8 cellular contexts compared by ENCODE assay signal in genomic region chr6:157763894-157764345, GRCh38. TPM values are rescaled to one million over a fixed set of nuclear protein-coding genes. Genes with fewer than 3 reads are reported as not detected.
A peak's percentile ranks its signal among the peaks of the same experiment; 100 is the strongest.
DNase-seq lines count a peak whose midpoint lies in the region; ATAC-seq and TF ChIP-seq lines count a peak whose summit lies in the region.

No MANE protein-coding gene starts in this region.

- H3K27me3 ChIP-seq in muscle layer of duodenum (ENCODE audit: low read depth, low read length): no peaks in the 10 kb centered on the region

- no peaks in the 10 kb centered on the region for H3K9me3 Mint-ChIP-seq in activated T-helper 17 cell treated with anti-CD3 and anti-CD28 coated beads, Interleukin-2, amount 50 U/mL, for 72 hours

- DNase-seq in retina (no peak), lower leg skin (ENCODE audit: low spot score in 2 of 2) (no peak), COR-L47 (lab: John Stamatoyannopoulos, UW) (no peak)

- H3K36me3 ChIP-seq in muscle layer of duodenum (ENCODE audit: control insufficient read depth in 1 of 2, insufficient read depth in 2 of 2, low read length in 2 of 2): no peaks in the 10 kb centered on the region

- H3K4me1 Mint-ChIP-seq in activated T-helper 17 cell treated with anti-CD3 and anti-CD28 coated beads, Interleukin-2, amount 50 U/mL, for 72 hours: peaks cover 53% of the 10 kb centered on the region

- H3K9me3 ChIP-seq in muscle layer of duodenum (ENCODE audit: control insufficient read depth in 1 of 2, low read length in 2 of 2): no peaks in the 10 kb centered on the region

- peak overlapping the region in 1 of 2 donors; percentile 1 for H3K4me3 ChIP-seq in muscle layer of duodenum (ENCODE audit: low read depth in 1 of 2, low read length in 2 of 2)
- no peak overlapping the region for H3K4me3 ChIP-seq in lower leg skin (ENCODE audit: low read depth, poor library complexity, severe bottlenecking)

- peaks cover 14 to 18% of the 10 kb centered on the region in 2 donors for H3K4me1 ChIP-seq in muscle layer of duodenum (ENCODE audit: control insufficient read depth in 1 of 2, insufficient read depth in 2 of 2, low read length in 2 of 2)

- TF ChIP-seq POLR2A in lower leg skin (IDR thresholded peaks at IDR 0.05): no peak

- intact Hi-C loops in lower leg skin (cut with DNase I; ENCODE audit: low total_unique reads): no loop called here

- no peak for TF ChIP-seq CTCF in lower leg skin (IDR thresholded peaks at IDR 0.05)

- H3K4me3 Mint-ChIP-seq in activated T-helper 17 cell treated with anti-CD3 and anti-CD28 coated beads, Interleukin-2, amount 50 U/mL, for 72 hours: peak overlapping the region; percentile 87

- no peaks in the 10 kb centered on the region for H3K27me3 Mint-ChIP-seq in activated T-helper 17 cell treated with anti-CD3 and anti-CD28 coated beads, Interleukin-2, amount 50 U/mL, for 72 hours

- peaks cover 29% of the 10 kb centered on the region for H3K36me3 Mint-ChIP-seq in activated T-helper 17 cell treated with anti-CD3 and anti-CD28 coated beads, Interleukin-2, amount 50 U/mL, for 72 hours (ENCODE audit: low read depth)

- 32 to 36% methylated on average over 5 of the region's 5 CpGs for WGBS in lower leg skin, 2 donors

- H3K27ac ChIP-seq in muscle layer of duodenum (ENCODE audit: low read length): peak overlapping the region; percentile 89

- peak overlapping the region; percentile 99 for H3K27ac Mint-ChIP-seq in activated T-helper 17 cell treated with anti-CD3 and anti-CD28 coated beads, Interleukin-2, amount 50 U/mL, for 72 hours

- ATAC-seq in GM18511 (IDR thresholded peaks at IDR 0.05; ENCODE audit: unreplicated experiment) (peak; percentile 16), HG02798 (IDR thresholded peaks at IDR 0.05; ENCODE audit: poor library complexity, unreplicated experiment) (peak; percentile 11), HG03469 (IDR thresholded peaks at IDR 0.05; ENCODE audit: unreplicated experiment) (no peak)
- no peak for ATAC-seq in activated T-helper 17 cell treated with anti-CD3 and anti-CD28 coated beads, Interleukin-2, amount 50 U/mL, for 72 hours (replicated peaks)

RNA-seq across cellular contexts. Expression of gene SNX9, which starts 59.1 kb away (rescaled TPM):
- 10 to 100 TPM; 20.5 to 71.9 TPM for total RNA-seq in activated T-helper 17 cell treated with anti-CD3 and anti-CD28 coated beads, Interleukin-2, amount 50 U/mL, for 72 hours
- 10 to 100 TPM; 37.4 to 59.5 (median 46.7) TPM for total RNA-seq in lower leg skin

Comparison
In these comparisons a context has a peak if more than half of its experiments do, and no peak if none do; other contexts are left out.
1. ATAC-seq: peak in GM18511 (single experiment) and HG02798 (single experiment); none in activated T-helper 17 cell treated with anti-CD3 and anti-CD28 coated beads, Interleukin-2, amount 50 U/mL, for 72 hours (single experiment) and HG03469 (single experiment).